9 cellular contexts compared by ENCODE assay signal in genomic region chr15:70559223-70559823, GRCh38.
DNase-seq lines count a peak whose midpoint lies in the region; FAIRE-seq and TF ChIP-seq lines count a peak whose summit lies in the region.
"Had no signal": no experiment of that assay in that cellular context is flagged by ENCODE, and none has a peak within 500 bp of the region (broad histone marks: within the 10 kb centered on the region; RNA-seq: fewer than 3 reads in every experiment).

No MANE protein-coding gene starts in this region.

- intact Hi-C loops in esophagus muscularis mucosa (cut with DNase I): no loop called here

- no peaks in the 10 kb centered on the region for H4K20me1 ChIP-seq in neural progenitor cell (ENCODE audit: low read depth)

- TF ChIP-seq POLR2A in GM12892 (IDR thresholded peaks at IDR 0.05; ENCODE audit: low read depth, low read length): no peak
- TF ChIP-seq POLR2A in esophagus muscularis mucosa (IDR thresholded peaks at IDR 0.05; ENCODE audit: low read depth): no peak

- H3K4me2 ChIP-seq in neural progenitor cell: no peak overlapping the region

- H3K4me3 Mint-ChIP-seq in neural progenitor cell: no peak overlapping the region

- H3K27me3 ChIP-seq in neural progenitor cell (no peaks in the 10 kb centered on the region), esophagus muscularis mucosa (peaks cover 0 to 18% (median 0%) of the 10 kb centered on the region in 4 donors)
- H3K27me3 ChIP-seq: tibial nerve had no signal

- peaks cover 6% of the 10 kb centered on the region for H3K4me1 Mint-ChIP-seq in neural progenitor cell

- H3K79me2 ChIP-seq in neural progenitor cell (ENCODE audit: low read depth): no peaks in the 10 kb centered on the region

- DNase-seq in H4 (ENCODE audit: low spot score) (peak; percentile 50), retina (peak; percentile 53), neural progenitor cell (ENCODE audit: low spot score) (no peak), GM12892 (ENCODE audit: insufficient read length) (no peak), esophagus muscularis mucosa (ENCODE audit: extremely low spot score) (no peak)
- peak; percentile 42 to 44 for DNase-seq in activated CD4-positive, alpha-beta T cell treated with anti-CD3 and anti-CD28 coated beads for 24 hours (ENCODE audit: low read depth in 2 of 2)
- peak; percentile 41 for DNase-seq in effector CD4-positive, alpha-beta T cell
- DNase-seq in NK-92 treated with Interleukin-12 subunit alpha and Interleukin-12 subunit beta, amount 100 ng/mL, for 24 hours (lab: John Stamatoyannopoulos, UW): no peak

- no peak overlapping the region for H2AFZ ChIP-seq in neural progenitor cell (replicated peaks)

- H3K27ac ChIP-seq in neural progenitor cell (no peak overlapping the region), esophagus muscularis mucosa (replicated peaks in 1 of 4) (no peak overlapping the region)
- H3K27ac ChIP-seq: tibial nerve had no signal

- no peak for TF ChIP-seq CTCF in neural progenitor cell (IDR thresholded peaks at IDR 0.05)
- TF ChIP-seq CTCF in esophagus muscularis mucosa (IDR thresholded peaks at IDR 0.05): no peak

- H3K9me3 ChIP-seq in neural progenitor cell (ENCODE audit: low read depth): no peaks in the 10 kb centered on the region
- no peaks in the 10 kb centered on the region for H3K9me3 ChIP-seq in esophagus muscularis mucosa
- H3K9me3 ChIP-seq: tibial nerve had no signal

- peaks cover 8% of the 10 kb centered on the region for H3K27me3 Mint-ChIP-seq in neural progenitor cell (ENCODE audit: insufficient read depth, low read depth)

- H3F3A ChIP-seq in neural progenitor cell (ENCODE audit: low read depth): peaks cover 5% of the 10 kb centered on the region

- H3K9me3 Mint-ChIP-seq in neural progenitor cell: peaks cover 3% of the 10 kb centered on the region

- H3K4me1 ChIP-seq in neural progenitor cell (peaks cover 13% of the 10 kb centered on the region), esophagus muscularis mucosa (peaks cover 6 to 12% (median 10%) of the 10 kb centered on the region in 4 donors)

- no peak for TF ChIP-seq EP300 in esophagus muscularis mucosa (IDR thresholded peaks at IDR 0.05)

- no peak for FAIRE-seq in GM12892 (lab: Jason Lieb, UNC)

- H3K27ac Mint-ChIP-seq in neural progenitor cell: no peak overlapping the region

- H3K9ac ChIP-seq in neural progenitor cell: no peak overlapping the region

- H3K36me3 Mint-ChIP-seq in neural progenitor cell: peaks cover 1% of the 10 kb centered on the region

- H3K36me3 ChIP-seq in neural progenitor cell (no peaks in the 10 kb centered on the region), esophagus muscularis mucosa (no peaks in the 10 kb centered on the region)
- H3K36me3 ChIP-seq: tibial nerve had no signal

- 22% methylated on average over 11 of the region's 11 CpGs for WGBS in esophagus muscularis mucosa

- H3K4me3 ChIP-seq in neural progenitor cell (no peak overlapping the region), esophagus muscularis mucosa (no peak overlapping the region)
- H3K4me3 ChIP-seq: tibial nerve had no signal

Comparison
In these comparisons a context has a peak if more than half of its experiments do, and no peak if none do; other contexts are left out.
1. DNase-seq: peak in H4 (single experiment), activated CD4-positive, alpha-beta T cell treated with anti-CD3 and anti-CD28 coated beads for 24 hours (2 of 2), effector CD4-positive, alpha-beta T cell (single experiment) and retina (single experiment); none in NK-92 treated with Interleukin-12 subunit alpha and Interleukin-12 subunit beta, amount 100 ng/mL, for 24 hours (single experiment), neural progenitor cell (single experiment), GM12892 (single experiment) and esophagus muscularis mucosa (single experiment).